13 cellular contexts compared by ENCODE assay signal in genomic region chr17:29079887-29080286, GRCh38. TPM values are rescaled to one million over a fixed set of nuclear protein-coding genes. Genes with fewer than 3 reads are reported as not detected.
DNase-seq lines count a peak whose midpoint lies in the region; ATAC-seq, FAIRE-seq and TF ChIP-seq lines count a peak whose summit lies in the region.
"Had no signal": no experiment of that assay in that cellular context is flagged by ENCODE, and none has a peak within 500 bp of the region (broad histone marks: within the 10 kb centered on the region; RNA-seq: fewer than 3 reads in every experiment).

No MANE protein-coding gene starts in this region.

- H3K9me3 Mint-ChIP-seq in activated CD4-positive, alpha-beta memory T cell treated with anti-CD3 and anti-CD28 coated beads for 36 hours = no peaks in the 10 kb centered on the region
- no peaks in the 10 kb centered on the region for H3K9me3 Mint-ChIP-seq in activated naive CD8-positive, alpha-beta T cell treated with anti-CD3 and anti-CD28 coated beads, Interleukin-2, amount 50 U/mL, for 24 hours
- H3K9me3 Mint-ChIP-seq in mesothelial cell of epicardium = no peaks in the 10 kb centered on the region
- H3K9me3 Mint-ChIP-seq: CD8-positive, alpha-beta memory T cell had no signal

- no peak for FAIRE-seq in H1 (lab: Jason Lieb, UNC)
- FAIRE-seq: H54 had no signal

- no peak overlapping the region for H2BK12ac ChIP-seq in H1 (ENCODE audit: low read depth, low read length)

- H3K9ac ChIP-seq in IMR-90 (ENCODE audit: low read depth, low read length) = no peak overlapping the region
- no peak overlapping the region for H3K9ac ChIP-seq in H1 (replicated peaks in 1 of 4; ENCODE audit: extremely low read depth in 1 of 4, low read depth in 3 of 4, low read length in 3 of 4)

- POLR2A ChIA-PET in IMR-90 (lab: Charles Lee; ENCODE audit: unreplicated experiment) (no interaction called here), H1 (lab: Charles Lee; ENCODE audit: partially characterized antibody) (interaction anchor here (1.2 to 2.4 kb wide), 2 partner anchors 11 to 48 kb away, joined by 3 to 7 read pairs; no protein-coding TSS in a partner anchor)
- POLR2A ChIA-PET in activated CD4-positive, alpha-beta memory T cell treated with anti-CD3 and anti-CD28 coated beads for 36 hours (lab: Charles Lee) = no interaction called here

- no peak overlapping the region for H2AFZ ChIP-seq in IMR-90 (replicated peaks; ENCODE audit: low read length, poor library complexity)
- no peak overlapping the region for H2AFZ ChIP-seq in H1 (ENCODE audit: low read length)

- H4K8ac ChIP-seq in IMR-90 (ENCODE audit: low read depth in 2 of 2, low read length in 2 of 2) = no peak overlapping the region
- H4K8ac ChIP-seq in H1 (ENCODE audit: extremely low read depth, insufficient read depth, low read length) = no peak overlapping the region; the same call in 1 of the 2 replicates

- H3K4me3 ChIP-seq in right atrium auricular region (no peak overlapping the region), IMR-90 (ENCODE audit: insufficient read depth, low read depth, low read length) (no peak overlapping the region), H1 (ENCODE audit: extremely low read depth in 1 of 4, insufficient read depth in 2 of 4, low read depth in 3 of 4, low read length in 4 of 4) (no peak overlapping the region)

- no peak overlapping the region for H3K4me2 ChIP-seq in IMR-90 (ENCODE audit: low read depth, low read length)
- H3K4me2 ChIP-seq in H1 (ENCODE audit: insufficient read depth in 1 of 2, low read depth in 2 of 2, low read length in 2 of 2) = no peak overlapping the region

- H3K4ac ChIP-seq in IMR-90 (ENCODE audit: low read depth, low read length) = no peak overlapping the region
- H3K4ac ChIP-seq in H1 (replicated peaks; ENCODE audit: insufficient read length, low read depth, low read length) = no peak overlapping the region

- H2BK5ac ChIP-seq in IMR-90 (ENCODE audit: low read depth, low read length, poor library complexity, severe bottlenecking) (no peak overlapping the region), H1 (ENCODE audit: low read depth, low read length) (no peak overlapping the region)

- intact Hi-C loops in Right ventricle myocardium inferior (cut with DNase I) = no loop called here
- intact Hi-C loops in IMR-90 (cut with micrococcal nuclease) = no loop called here
- intact Hi-C loops in activated CD4-positive, alpha-beta memory T cell treated with anti-CD3 and anti-CD28 coated beads for 36 hours (cut with micrococcal nuclease) = no loop called here

- no peak overlapping the region for H2AK5ac ChIP-seq in IMR-90 (ENCODE audit: low read depth, low read length)
- peak overlapping the region; percentile 3; the same call in 1 of the 2 replicates for H2AK5ac ChIP-seq in H1 (ENCODE audit: low read depth, low read length)

- CTCF ChIA-PET in IMR-90 (lab: Yijun Ruan, JAX) (no interaction called here), H1 (lab: Charles Lee; ENCODE audit: partially characterized antibody) (interaction anchor here (1.0 to 4.7 kb wide), 6 partner anchors 10 to 126 kb away, joined by 3 to 30 read pairs (median 4); no protein-coding TSS in a partner anchor)
- CTCF ChIA-PET in activated CD4-positive, alpha-beta memory T cell treated with anti-CD3 and anti-CD28 coated beads for 36 hours (lab: Charles Lee) = interaction anchor here (0.6 to 1.3 kb wide), 4 partner anchors 32 to 117 kb away, joined by 3 to 5 read pairs (median 3); no protein-coding TSS in a partner anchor

- H3K79me1 ChIP-seq in IMR-90 (ENCODE audit: low read depth in 1 of 2, low read length in 2 of 2) (no peaks in the 10 kb centered on the region), H1 (ENCODE audit: low read depth, low read length) (no peaks in the 10 kb centered on the region)

- H3K36me3 Mint-ChIP-seq in activated CD4-positive, alpha-beta memory T cell treated with anti-CD3 and anti-CD28 coated beads for 36 hours = peaks cover 14% of the 10 kb centered on the region
- H3K36me3 Mint-ChIP-seq in activated naive CD8-positive, alpha-beta T cell treated with anti-CD3 and anti-CD28 coated beads, Interleukin-2, amount 50 U/mL, for 24 hours (ENCODE audit: low read depth) = peaks cover 2% of the 10 kb centered on the region
- H3K36me3 Mint-ChIP-seq in mesothelial cell of epicardium = peaks cover 16% of the 10 kb centered on the region

- H3K27me3 ChIP-seq in right atrium auricular region (no peaks in the 10 kb centered on the region), IMR-90 (ENCODE audit: control insufficient read depth, insufficient read depth, low read length) (no peaks in the 10 kb centered on the region), H1 (replicated peaks in 1 of 4; ENCODE audit: control insufficient read depth in 3 of 4, extremely low read depth in 1 of 4, insufficient read depth in 3 of 4, low read length in 3 of 4) (no peaks in the 10 kb centered on the region; a peak in 1 of 7 replicates)

- TF ChIP-seq POLR2A in IMR-90 (IDR thresholded peaks at IDR 0.05; ENCODE audit: low read depth, low read length) (no peak), H1 (IDR thresholded peaks at IDR 0.05; ENCODE audit: control extremely low read depth in 1 of 2, low read depth in 2 of 2, low read length in 2 of 2) (no peak)

- H3K9me3 ChIP-seq in right atrium auricular region = no peaks in the 10 kb centered on the region
- no peaks in the 10 kb centered on the region for H3K9me3 ChIP-seq in IMR-90 (ENCODE audit: control insufficient read depth, insufficient read depth, low read length)
- no peaks in the 10 kb centered on the region for H3K9me3 ChIP-seq in H1 (ENCODE audit: insufficient read depth in 2 of 2, low read depth in 1 of 2, low read length in 1 of 2)

- H3K23ac ChIP-seq in IMR-90 (ENCODE audit: low read depth, low read length) (no peak overlapping the region), H1 (ENCODE audit: insufficient read length) (no peak overlapping the region)

- no peak for TF ChIP-seq CTCF in right atrium auricular region (IDR thresholded peaks at IDR 0.05)
- no peak for TF ChIP-seq CTCF in IMR-90 (conservative IDR thresholded peaks at IDR 0.05; ENCODE audit: low read depth, low read length)
- TF ChIP-seq CTCF in H1 (IDR thresholded peaks at IDR 0.05; ENCODE audit: control extremely low read depth in 1 of 3, insufficient read depth in 1 of 3, low read depth in 1 of 3, low read length in 3 of 3) = no peak
- TF ChIP-seq CTCF in mesothelial cell of epicardium (IDR thresholded peaks at IDR 0.05; ENCODE audit: unreplicated experiment) = no peak

- H3K4me3 Mint-ChIP-seq in activated CD4-positive, alpha-beta memory T cell treated with anti-CD3 and anti-CD28 coated beads for 36 hours = no peak overlapping the region
- no peak overlapping the region for H3K4me3 Mint-ChIP-seq in activated naive CD8-positive, alpha-beta T cell treated with anti-CD3 and anti-CD28 coated beads, Interleukin-2, amount 50 U/mL, for 24 hours
- no peak overlapping the region for H3K4me3 Mint-ChIP-seq in mesothelial cell of epicardium
- H3K4me3 Mint-ChIP-seq: CD8-positive, alpha-beta memory T cell had no signal

- in situ Hi-C loops in IMR-90 (cut with MboI; ENCODE audit: low sequenced_read_pairs) = no loop called here

- H3K56ac ChIP-seq in IMR-90 (ENCODE audit: extremely low read depth, insufficient read depth, low read length) (no peak overlapping the region), H1 (replicated peaks; ENCODE audit: insufficient read length, low read depth, low read length) (no peak overlapping the region)

- dilution Hi-C loops in IMR-90 (cut with HindIII; ENCODE audit: low sequenced_read_pairs, unreplicated experiment) = no loop called here

- H3K4me1 Mint-ChIP-seq in activated CD4-positive, alpha-beta memory T cell treated with anti-CD3 and anti-CD28 coated beads for 36 hours (ENCODE audit: low read depth) = no peaks in the 10 kb centered on the region
- no peaks in the 10 kb centered on the region for H3K4me1 Mint-ChIP-seq in activated naive CD8-positive, alpha-beta T cell treated with anti-CD3 and anti-CD28 coated beads, Interleukin-2, amount 50 U/mL, for 24 hours
- H3K4me1 Mint-ChIP-seq in mesothelial cell of epicardium = peaks cover 13% of the 10 kb centered on the region

- no peak for TF ChIP-seq EP300 in H1 (IDR thresholded peaks at IDR 0.05; ENCODE audit: borderline replicate concordance in 1 of 2, low read depth in 2 of 2, low read length in 2 of 2)

- H3K18ac ChIP-seq in IMR-90 (ENCODE audit: low read depth, low read length) (no peak overlapping the region), H1 (ENCODE audit: extremely low read depth, low read length) (no peak overlapping the region)

- H3K79me2 ChIP-seq in H1 (ENCODE audit: control insufficient read depth in 1 of 2, insufficient read depth in 2 of 2, low read length in 2 of 2) = no peaks in the 10 kb centered on the region

- no TSS peak for BruUV-seq in IMR-90 (replicated peaks; lab: Mats Ljungman, UMichigan)

- H3K14ac ChIP-seq in IMR-90 (replicated peaks; ENCODE audit: low read depth, low read length) = no peak overlapping the region
- H3K14ac ChIP-seq in H1 (ENCODE audit: insufficient read length) = no peak overlapping the region

- H2BK120ac ChIP-seq in IMR-90 (ENCODE audit: low read depth, low read length) (no peak overlapping the region), H1 (replicated peaks; ENCODE audit: low read depth, low read length) (no peak overlapping the region)

- DNase-seq in Right ventricle myocardium inferior (ENCODE audit: missing footprints) (peak; percentile 49), right atrium auricular region (ENCODE audit: low spot score) (no peak), IMR-90 (no peak), H1 (ENCODE audit: low read depth in 1 of 2, low spot score in 2 of 2) (no peak), COLO829 (ENCODE audit: low spot score) (no peak), mesothelial cell of epicardium (ENCODE audit: low spot score in 2 of 2, unreplicated experiment in 2 of 2) (no peak)
- no peak for DNase-seq in activated CD4-positive, alpha-beta memory T cell treated with anti-CD3 and anti-CD28 coated beads for 36 hours
- no peak for DNase-seq in activated naive CD8-positive, alpha-beta T cell treated with anti-CD3 and anti-CD28 coated beads, Interleukin-2, amount 50 U/mL, for 24 hours
- DNase-seq: DMS53, KBM-7 had no signal

- H4K91ac ChIP-seq in IMR-90 (ENCODE audit: insufficient read depth, low read depth, low read length) (no peak overlapping the region), H1 (replicated peaks; ENCODE audit: insufficient read length, low read length) (no peak overlapping the region)

- H3K27ac Mint-ChIP-seq in activated CD4-positive, alpha-beta memory T cell treated with anti-CD3 and anti-CD28 coated beads for 36 hours = no peak overlapping the region
- no peak overlapping the region for H3K27ac Mint-ChIP-seq in activated naive CD8-positive, alpha-beta T cell treated with anti-CD3 and anti-CD28 coated beads, Interleukin-2, amount 50 U/mL, for 24 hours
- H3K27ac Mint-ChIP-seq in mesothelial cell of epicardium = no peak overlapping the region
- H3K27ac Mint-ChIP-seq: CD8-positive, alpha-beta memory T cell had no signal

- H2BK15ac ChIP-seq in IMR-90 (ENCODE audit: low read depth, low read length) (no peak overlapping the region), H1 (ENCODE audit: low read length) (no peak overlapping the region)

- H3K23me2 ChIP-seq in H1 (ENCODE audit: low read depth, low read length) = no peaks in the 10 kb centered on the region

- H2BK20ac ChIP-seq in IMR-90 (ENCODE audit: low read depth, low read length) (no peak overlapping the region), H1 (ENCODE audit: low read length) (no peak overlapping the region)

- 78% methylated on average over 10 of the region's 33 CpGs; no CpG with 5 or more reads in 1 of the 2 experiments for WGBS in IMR-90 (ENCODE audit: extremely low coverage in 2 of 2, insufficient read length in 1 of 2), 2 experiments
- 93% methylated on average over 27 of the region's 33 CpGs; no CpG with 5 or more reads in 1 of the 2 experiments for WGBS in H1 (ENCODE audit: extremely low coverage in 1 of 2, insufficient coverage in 1 of 2, insufficient read length in 1 of 2, insufficient replicate concordance in 2 of 2, low coverage in 1 of 2, low lambda C conversion rate in 2 of 2, missing lambda C conversion rate in 1 of 2), 2 experiments

- peaks cover 65% of the 10 kb centered on the region for H3K36me3 ChIP-seq in right atrium auricular region
- H3K36me3 ChIP-seq in IMR-90 (ENCODE audit: control insufficient read depth, insufficient read depth, low read length) = peaks cover 43% of the 10 kb centered on the region
- peaks cover 0 to 13% (median 5%) of the 10 kb centered on the region in 4 experiments; a peak in 4 of 8 replicates for H3K36me3 ChIP-seq in H1 (ENCODE audit: control insufficient read depth in 2 of 4, insufficient read depth in 4 of 4, low read length in 3 of 4)

- H4K5ac ChIP-seq in IMR-90 (ENCODE audit: low read depth, low read length) = no peak overlapping the region
- no peak overlapping the region for H4K5ac ChIP-seq in H1 (ENCODE audit: insufficient read length, low read depth, low read length)

- H3K9me1 ChIP-seq in IMR-90 (ENCODE audit: insufficient read depth, low read length) = peaks cover 6% of the 10 kb centered on the region; the same call in 1 of the 2 replicates

- H2AK9ac ChIP-seq in IMR-90 (replicated peaks; ENCODE audit: low read depth, low read length, poor library complexity) = peak overlapping the region; percentile 28

- TF ChIP-seq RAD21 in IMR-90 (IDR thresholded peaks at IDR 0.05; ENCODE audit: low read length) = no peak
- TF ChIP-seq RAD21 in H1 (IDR thresholded peaks at IDR 0.05 in 1 of 2, conservative IDR thresholded peaks at IDR 0.05 in 1 of 2; ENCODE audit: low read depth in 2 of 2, low read length in 2 of 2) = no peak

- H3K4me1 ChIP-seq in right atrium auricular region (peaks cover 0 to 16% of the 10 kb centered on the region in 2 donors), IMR-90 (ENCODE audit: control insufficient read depth, insufficient read depth, low read length) (no peaks in the 10 kb centered on the region), H1 (replicated peaks in 1 of 4; ENCODE audit: control insufficient read depth in 3 of 4, insufficient read depth in 4 of 4, low read length in 3 of 4) (peaks cover 14 to 27% (median 18%) of the 10 kb centered on the region in 4 experiments)

- no peaks in the 10 kb centered on the region for H3K27me3 Mint-ChIP-seq in activated CD4-positive, alpha-beta memory T cell treated with anti-CD3 and anti-CD28 coated beads for 36 hours
- H3K27me3 Mint-ChIP-seq in activated naive CD8-positive, alpha-beta T cell treated with anti-CD3 and anti-CD28 coated beads, Interleukin-2, amount 50 U/mL, for 24 hours = no peaks in the 10 kb centered on the region
- no peaks in the 10 kb centered on the region for H3K27me3 Mint-ChIP-seq in mesothelial cell of epicardium (ENCODE audit: low read depth)
- H3K27me3 Mint-ChIP-seq: CD8-positive, alpha-beta memory T cell had no signal

- no peak for ATAC-seq in Right ventricle myocardium inferior
- ATAC-seq in IMR-90 (ENCODE audit: low read depth) = no peak
- no peak for ATAC-seq in activated naive CD8-positive, alpha-beta T cell treated with anti-CD3 and anti-CD28 coated beads, Interleukin-2, amount 50 U/mL, for 24 hours

- H3K27ac ChIP-seq in right atrium auricular region (no peak overlapping the region), IMR-90 (ENCODE audit: insufficient read depth, low read length) (no peak overlapping the region), H1 (ENCODE audit: low read depth, low read length) (no peak overlapping the region)
- H3K27ac ChIP-seq: 22Rv1 had no signal

- H4K20me1 ChIP-seq in IMR-90 (ENCODE audit: insufficient read depth, low read length) = no peaks in the 10 kb centered on the region; the same call in 1 of the 2 replicates
- peaks cover 0 to 2% of the 10 kb centered on the region in 2 experiments for H4K20me1 ChIP-seq in H1 (replicated peaks in 1 of 2; ENCODE audit: control insufficient read depth in 1 of 2, insufficient read depth in 2 of 2, low read length in 2 of 2)

RNA-seq across cellular contexts. Expression of gene PIPOX, which starts 36.9 kb away (rescaled TPM):
- total RNA-seq in Right ventricle myocardium inferior (1.1 TPM), right atrium auricular region (under 1 TPM; 0.37 to 0.79 TPM), IMR-90 (2012; rRNA removed) (1.1 and 1.3 TPM in 2 replicates), mesothelial cell of epicardium (4.1 to 5.0 TPM (median 4.4 TPM) in 3 replicates)
- polyA plus RNA-seq in IMR-90 (2012; rRNA removed) (0.11 and 0.43 TPM in 2 replicates), H1 (2011; rRNA removed) (75.0 and 99.6 TPM in 2 replicates)
- polyA plus RNA-seq in IMR-90 (2012; cell fraction: cytosol; rRNA removed) = 0.11 and 0.62 TPM in 2 replicates
- polyA plus RNA-seq in IMR-90 (2012; cell fraction: nucleus; rRNA removed; ENCODE audit: low replicate concordance) = 0.59 and 1.4 TPM in 2 replicates
- total RNA-seq in H1 (2021; fragmentation: NEBNext Ultra II Directional; extraction: Animal tissue kit (Norgen Biotek cat#: 25700)) = 55.5 and 57.2 TPM in 2 replicates
- polyA plus RNA-seq in H1 (2011; cell fraction: cytosol; rRNA removed) = 70.3 TPM
- polyA plus RNA-seq in H1 (2011; cell fraction: nucleus; rRNA removed) = 39.1 TPM
- polyA plus RNA-seq in H1 (2012, experiment 1 of 2) = 46.5 to 58.4 TPM (median 54.3 TPM) in 4 replicates
- 39.4 TPM for polyA plus RNA-seq in H1 (2012, experiment 2 of 2)
- 51.2 TPM for polyA plus RNA-seq in H1 (2013, experiment 1 of 2)
- 48.0 TPM for polyA plus RNA-seq in H1 (2013, experiment 2 of 2)
- 68.1 and 68.2 TPM in 2 replicates for polyA minus RNA-seq in H1 (2011; rRNA and poly(A)+ RNA removed)
- 15.8 TPM for polyA minus RNA-seq in H1 (2011; cell fraction: cytosol; rRNA and poly(A)+ RNA removed)
- polyA minus RNA-seq in H1 (2011; cell fraction: nucleus; rRNA and poly(A)+ RNA removed) = 28.2 TPM
- 1 to 10 TPM; 1.5 to 2.4 TPM for total RNA-seq in activated CD4-positive, alpha-beta memory T cell treated with anti-CD3 and anti-CD28 coated beads for 36 hours
